Comparison of ENCODE assay signal across 18 cellular contexts in the genomic region with DNA sequence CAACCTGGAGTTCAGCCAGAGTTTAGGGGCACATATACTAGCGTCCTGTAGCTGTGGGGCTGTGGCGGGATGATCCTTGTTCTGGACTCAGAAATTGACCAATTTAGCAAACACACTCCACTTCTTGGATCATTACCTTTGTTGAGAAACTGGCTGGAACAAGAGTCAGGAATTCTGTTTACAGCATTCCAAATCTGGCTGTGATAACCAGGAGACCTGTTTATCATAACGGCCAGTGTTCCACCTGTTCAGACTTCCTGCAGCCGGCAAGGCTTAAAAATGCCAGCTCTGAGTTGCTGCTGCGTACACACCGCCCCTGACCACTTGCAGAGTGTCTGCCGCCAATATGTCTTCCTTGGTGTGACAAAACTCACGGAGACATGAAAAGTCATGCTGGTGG.
"Had no signal": no experiment of that assay in that cellular context is flagged by ENCODE, and none has a peak within 500 bp of the region (broad histone marks: within the 10 kb centered on the region; RNA-seq: fewer than 3 reads in every experiment).

No MANE protein-coding gene starts in this region.

- H3K9me3 ChIP-seq: neutrophil had no signal

- DNase-seq: activated naive CD8-positive, alpha-beta T cell treated with anti-CD3 and anti-CD28 coated beads, Interleukin-2, amount 50 U/mL, for 24 hours; activated T-cell treated with anti-CD3 and anti-CD28 coated beads for 4 hours; aorta; cerebellar nuclear complex; effector memory CD4-positive, alpha-beta T cell; foreskin fibroblast; glutamatergic neuron; hypothalamus; kidney; left ventricle myocardium superior; mesenchymal stem cell; natural killer cell; posterior cingulate gyrus; stimulated activated CD8-positive, alpha-beta memory T cell treated with anti-CD3 and anti-CD28 coated beads, Interleukin-4, amount 100 ng/mL, for 48 hours; stimulated activated naive CD4-positive, alpha-beta T cell treated with Interleukin-2 at 50 U/mL for 16 hours; T1000 had no signal

- H3K27ac ChIP-seq: neutrophil, skin epidermis had no signal

- H3K4me3 ChIP-seq: skin epidermis had no signal

- FAIRE-seq: kidney had no signal

- H3K36me3 ChIP-seq: neutrophil had no signal
